In genomic region chr6:108897371-108897770, GRCh38 we compare ENCODE assay signal across 10 cellular contexts. TPM values are rescaled to one million over a fixed set of nuclear protein-coding genes. Genes with fewer than 3 reads are reported as not detected.
DNase-seq lines count a peak whose midpoint lies in the region; ATAC-seq and TF ChIP-seq lines count a peak whose summit lies in the region.
"Had no signal": no experiment of that assay in that cellular context is flagged by ENCODE, and none has a peak within 500 bp of the region (broad histone marks: within the 10 kb centered on the region; RNA-seq: fewer than 3 reads in every experiment).

No MANE protein-coding gene starts in this region.

- intact Hi-C loops in left colon (cut with DNase I, micrococcal nuclease), result no loop called here

- H3K27ac ChIP-seq in VCaP, result peak overlapping the region; percentile 72

- H3K27me3 Mint-ChIP-seq in effector memory CD8-positive, alpha-beta T cell, result no peaks in the 10 kb centered on the region

- TF ChIP-seq CTCF in VCaP (conservative IDR thresholded peaks at IDR 0.05), result no peak

- peaks cover 3% of the 10 kb centered on the region for H3K36me3 Mint-ChIP-seq in effector memory CD8-positive, alpha-beta T cell (ENCODE audit: insufficient read depth)

- H3K4me3 Mint-ChIP-seq in effector memory CD8-positive, alpha-beta T cell, result no peak overlapping the region
- H3K4me3 Mint-ChIP-seq: nephron had no signal

- no peaks in the 10 kb centered on the region for H3K9me3 Mint-ChIP-seq in effector memory CD8-positive, alpha-beta T cell
- H3K9me3 Mint-ChIP-seq: nephron had no signal

- peak; percentile 31 for DNase-seq in COLO829 (ENCODE audit: low spot score)
- DNase-seq in NCI-H1105 (lab: John Stamatoyannopoulos, UW), result peak; percentile 87
- DNase-seq in left colon, result no peak
- DNase-seq in effector memory CD8-positive, alpha-beta T cell, result no peak
- no peak for DNase-seq in activated naive CD4-positive, alpha-beta T cell (lab: John Stamatoyannopoulos, UW)
- DNase-seq: Kasumi-1 had no signal

- peak overlapping the region in 1 of 2 donors; percentile 86 for H3K27ac Mint-ChIP-seq in effector memory CD8-positive, alpha-beta T cell
- H3K27ac Mint-ChIP-seq: nephron had no signal

- ATAC-seq in left colon (peak; percentile 77), HG03196 (IDR thresholded peaks at IDR 0.05; ENCODE audit: unreplicated experiment) (no peak), HG02798 (IDR thresholded peaks at IDR 0.05; ENCODE audit: poor library complexity, unreplicated experiment) (no peak)
- no peak for ATAC-seq in effector memory CD8-positive, alpha-beta T cell (replicated peaks)

- peaks cover 35 to 43% of the 10 kb centered on the region in 2 donors for H3K4me1 Mint-ChIP-seq in effector memory CD8-positive, alpha-beta T cell (ENCODE audit: low read depth in 2 of 2)

RNA-seq across cellular contexts. Expression of gene ARMC2, which starts 49.1 kb away (rescaled TPM):
- total RNA-seq in left colon, result 1 to 10 TPM; 3.4 to 3.8 TPM

Comparison
In these comparisons a context has a peak if more than half of its experiments do, and no peak if none do; other contexts are left out.
1. DNase-seq: peak in COLO829 (single experiment) and NCI-H1105 (single experiment); none in left colon (0 of 2), effector memory CD8-positive, alpha-beta T cell (0 of 3) and activated naive CD4-positive, alpha-beta T cell (0 of 4).